In the genomic region with DNA sequence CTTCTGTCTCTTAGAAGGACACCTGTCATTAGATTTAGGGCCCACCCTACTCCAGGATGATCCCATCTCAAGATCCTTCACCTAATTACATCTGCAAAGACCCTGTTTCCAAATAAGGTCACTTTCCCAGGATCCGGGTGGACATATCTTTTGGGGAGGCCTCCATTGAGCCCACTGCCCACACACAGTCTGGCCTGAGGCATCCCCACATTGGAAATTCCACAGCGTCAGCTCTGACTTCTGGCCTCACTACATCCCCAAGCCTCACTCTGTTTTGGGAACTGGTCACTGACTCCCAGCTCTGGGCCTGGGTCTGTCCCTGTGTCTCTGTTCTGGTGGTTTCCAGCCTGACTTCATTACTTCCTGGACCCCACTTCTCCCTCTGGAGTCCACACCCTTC, we compare ENCODE assay signal across 15 cellular contexts.
"Had no signal": no experiment of that assay in that cellular context is flagged by ENCODE, and none has a peak within 500 bp of the region (broad histone marks: within the 10 kb centered on the region; RNA-seq: fewer than 3 reads in every experiment).

No MANE protein-coding gene starts in this region.

- H3K27ac ChIP-seq: cardiac muscle cell, colonic mucosa, pancreas, sigmoid colon, suprapubic skin, transverse colon had no signal

- H3K27me3 ChIP-seq: cardiac muscle cell, colonic mucosa, pancreas, sigmoid colon, suprapubic skin, transverse colon had no signal

- ATAC-seq: naive thymus-derived CD4-positive, alpha-beta T cell; pancreas; stimulated activated memory B cell treated with anti-CD40 and anti-IgM and Interleukin-4, amounts not matched to agents 10 μg/mL and 1 μg/mL and 100 μg/mL, for 72 hours had no signal

- H3K4me1 ChIP-seq: colonic mucosa, pancreas, sigmoid colon, suprapubic skin, transverse colon had no signal

- DNase-seq: colonic mucosa; effector CD8-positive, alpha-beta T cell; head of caudate nucleus; mesenchymal stem cell; midbrain; naive thymus-derived CD4-positive, alpha-beta T cell; nephron progenitor cell; occipital lobe; pancreas; sigmoid colon; stimulated activated CD4-positive, alpha-beta T cell treated with anti-CD3 and anti-CD28 coated beads, Interleukin-4, amount 100 ng/mL, for 4 hours; transverse colon had no signal

- H3K9me3 ChIP-seq: colonic mucosa, pancreas, transverse colon had no signal

- H3K4me3 ChIP-seq: cardiac muscle cell, colonic mucosa, pancreas, sigmoid colon, suprapubic skin, transverse colon had no signal

- H3K36me3 ChIP-seq: cardiac muscle cell, colonic mucosa, pancreas, sigmoid colon, suprapubic skin, transverse colon had no signal
